ENCODE assay signal across 18 cellular contexts in the genomic region with DNA sequence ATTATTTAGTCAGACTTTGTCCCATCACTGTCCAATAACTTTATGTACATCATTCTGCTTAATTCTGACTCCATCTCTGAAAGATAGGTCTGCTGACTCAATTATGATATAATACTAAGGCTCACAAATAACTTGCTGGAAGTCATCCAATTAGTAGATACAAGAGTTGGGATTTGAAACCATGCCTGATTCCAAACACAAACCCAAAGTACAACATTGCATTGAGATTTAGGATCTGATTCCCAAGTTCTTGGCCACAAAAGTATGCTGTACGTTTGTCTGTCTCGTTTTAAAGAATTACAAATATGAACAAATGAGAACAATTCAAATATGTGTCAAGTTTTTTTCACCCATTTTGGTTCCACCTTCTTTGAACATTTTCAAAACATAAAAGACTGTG.
"Had no signal": no experiment of that assay in that cellular context is flagged by ENCODE, and none has a peak within 500 bp of the region (broad histone marks: within the 10 kb centered on the region; RNA-seq: fewer than 3 reads in every experiment).

No MANE protein-coding gene starts in this region.

- H3K27ac ChIP-seq: coronary artery, gastroesophageal sphincter, left ventricle myocardium inferior, lower lobe of right lung, right atrium auricular region had no signal

- H3K4me3 ChIP-seq: coronary artery, gastroesophageal sphincter, left ventricle myocardium inferior, lower lobe of right lung, right atrium auricular region, sigmoid colon had no signal

- H3K36me3 ChIP-seq: gastroesophageal sphincter, left ventricle myocardium inferior, lower lobe of right lung, right atrium auricular region, sigmoid colon had no signal

- H3K4me1 ChIP-seq: left ventricle myocardium inferior, lower lobe of right lung, right atrium auricular region had no signal

- H3K9me3 ChIP-seq: gastroesophageal sphincter, left ventricle myocardium inferior, lower lobe of right lung, right atrium auricular region, sigmoid colon had no signal

- ATAC-seq: gastroesophageal sphincter, left cardiac atrium, lower lobe of right lung, natural killer cell had no signal

- H3K27me3 ChIP-seq: gastroesophageal sphincter, right atrium auricular region, sigmoid colon had no signal

- DNase-seq: effector CD4-positive, alpha-beta T cell; endodermal cell; erythroblast; foreskin fibroblast; glutamatergic neuron; immature natural killer cell; kidney; left cardiac atrium; left ventricle myocardium inferior; lower lobe of right lung; natural killer cell; sigmoid colon; small intestine; stimulated activated CD4-positive, alpha-beta T cell treated with anti-CD3 and anti-CD28 coated beads, Interleukin-12 subunit alpha, Interleukin-12 subunit beta, amount 100 ng/mL, for 4 hours; stimulated activated naive CD4-positive, alpha-beta T cell treated with Interleukin-2 at 50 U/mL for 16 hours had no signal
